In genomic region chr21:35026617-35027557, GRCh38 we compare ENCODE assay signal across 8 cellular contexts. TPM values are rescaled to one million over a fixed set of nuclear protein-coding genes. Genes with fewer than 3 reads are reported as not detected.
A peak's percentile ranks its signal among the peaks of the same experiment; 100 is the strongest.
DNase-seq lines count a peak whose midpoint lies in the region; ATAC-seq and TF ChIP-seq lines count a peak whose summit lies in the region.

No MANE protein-coding gene starts in this region.

- no CpG with 5 or more reads among the region's 45 CpGs for WGBS in iPS DF 6.9 (ENCODE audit: insufficient coverage, insufficient read length)
- 19% methylated on average over 45 of the region's 45 CpGs for WGBS in smooth muscle cell (ENCODE audit: low lambda C conversion rate)

- H3K9ac ChIP-seq in smooth muscle cell (ENCODE audit: low read depth) = no peak overlapping the region

- H3K36me3 Mint-ChIP-seq in activated naive CD4-positive, alpha-beta T cell treated with anti-CD3 and anti-CD28 coated beads, Interleukin-2, amount 50 U/mL, for 24 hours = peaks cover 20% of the 10 kb centered on the region

- H3K27ac ChIP-seq in iPS DF 6.9 (ENCODE audit: low read length) = no peak overlapping the region
- peak overlapping the region; percentile 47 for H3K27ac ChIP-seq in smooth muscle cell (ENCODE audit: low read depth)

- H3K36me3 ChIP-seq in iPS DF 6.9 (ENCODE audit: control insufficient read depth, insufficient read depth, low read length) (no peaks in the 10 kb centered on the region), smooth muscle cell (ENCODE audit: low read depth) (no peaks in the 10 kb centered on the region)

- peaks cover 93% of the 10 kb centered on the region for H3K4me1 Mint-ChIP-seq in activated naive CD4-positive, alpha-beta T cell treated with anti-CD3 and anti-CD28 coated beads, Interleukin-2, amount 50 U/mL, for 24 hours

- no peak for TF ChIP-seq CTCF in smooth muscle cell (IDR thresholded peaks at IDR 0.05; ENCODE audit: borderline replicate concordance, insufficient read depth, poor library complexity, severe bottlenecking)

- H3K9me3 ChIP-seq in iPS DF 6.9 (ENCODE audit: control insufficient read depth, insufficient read depth, low read length) (no peaks in the 10 kb centered on the region), smooth muscle cell (replicated peaks; ENCODE audit: low read depth) (no peaks in the 10 kb centered on the region)

- ATAC-seq in GM18508 (IDR thresholded peaks at IDR 0.05; ENCODE audit: insufficient read depth, unreplicated experiment) (peak; percentile 53), HG02981 (IDR thresholded peaks at IDR 0.05; ENCODE audit: unreplicated experiment) (peak; percentile 78)

- peak; percentile 99 for DNase-seq in SIG-M5 treated with dmso at 0.1 percent for 504 hours (lab: John Stamatoyannopoulos, UW; ENCODE audit: unreplicated experiment)
- DNase-seq in iPS DF 6.9 (ENCODE audit: low read depth, low spot score) = no peak
- DNase-seq in smooth muscle cell (lab: John Stamatoyannopoulos, UW; ENCODE audit: unreplicated experiment) = no peak
- DNase-seq in NCI-H1105 (lab: John Stamatoyannopoulos, UW) = no peak
- no peak for DNase-seq in foreskin melanocyte

- no peaks in the 10 kb centered on the region for H3K4me1 ChIP-seq in iPS DF 6.9 (ENCODE audit: control insufficient read depth, insufficient read depth, low read length)
- H3K4me1 ChIP-seq in smooth muscle cell (ENCODE audit: low read depth) = peaks cover 4% of the 10 kb centered on the region

- peaks cover 23% of the 10 kb centered on the region for H3K79me2 ChIP-seq in smooth muscle cell (ENCODE audit: low read depth)

- H3K4me2 ChIP-seq in smooth muscle cell = peak overlapping the region; percentile 84

- peaks cover 74% of the 10 kb centered on the region for H4K20me1 ChIP-seq in smooth muscle cell (ENCODE audit: low read depth)

- H3K27me3 ChIP-seq in iPS DF 6.9 (ENCODE audit: control insufficient read depth, insufficient read depth, low read length) (no peaks in the 10 kb centered on the region), smooth muscle cell (ENCODE audit: low read depth) (no peaks in the 10 kb centered on the region)

- H2AFZ ChIP-seq in smooth muscle cell (ENCODE audit: low read depth) = no peak overlapping the region

- H3K4me3 ChIP-seq in iPS DF 6.9 (ENCODE audit: low read length) = peak overlapping the region; percentile 2; the same call in 1 of the 2 replicates
- H3K4me3 ChIP-seq in smooth muscle cell = peak overlapping the region; percentile 37

- peak overlapping the region; percentile 99 for H3K27ac Mint-ChIP-seq in activated naive CD4-positive, alpha-beta T cell treated with anti-CD3 and anti-CD28 coated beads, Interleukin-2, amount 50 U/mL, for 24 hours

- peak overlapping the region; percentile 87 for H3K4me3 Mint-ChIP-seq in activated naive CD4-positive, alpha-beta T cell treated with anti-CD3 and anti-CD28 coated beads, Interleukin-2, amount 50 U/mL, for 24 hours

- H3K27me3 Mint-ChIP-seq in activated naive CD4-positive, alpha-beta T cell treated with anti-CD3 and anti-CD28 coated beads, Interleukin-2, amount 50 U/mL, for 24 hours = no peaks in the 10 kb centered on the region

- H3F3A ChIP-seq in smooth muscle cell (ENCODE audit: low read depth) = peaks cover 13% of the 10 kb centered on the region

- H3K9me3 Mint-ChIP-seq in activated naive CD4-positive, alpha-beta T cell treated with anti-CD3 and anti-CD28 coated beads, Interleukin-2, amount 50 U/mL, for 24 hours = no peaks in the 10 kb centered on the region

RNA-seq across cellular contexts. Expression of gene RUNX1, which starts 22.2 kb away (rescaled TPM):
- 55.6 and 97.6 TPM in 2 replicates for total RNA-seq in smooth muscle cell
- polyA plus RNA-seq in smooth muscle cell = 33.4 and 35.1 TPM in 2 replicates
